In genomic region chr6:160103825-160104100, GRCh38 we compare ENCODE assay signal across 15 cellular contexts. TPM values are rescaled to one million over a fixed set of nuclear protein-coding genes. Genes with fewer than 3 reads are reported as not detected.
"Had no signal": no experiment of that assay in that cellular context is flagged by ENCODE, and none has a peak within 500 bp of the region (broad histone marks: within the 10 kb centered on the region; RNA-seq: fewer than 3 reads in every experiment).

No MANE protein-coding gene starts in this region.

- H3K27me3 Mint-ChIP-seq: effector memory CD8-positive, alpha-beta T cell; naive thymus-derived CD4-positive, alpha-beta T cell had no signal

- H3K4me3 Mint-ChIP-seq: effector memory CD8-positive, alpha-beta T cell; naive thymus-derived CD4-positive, alpha-beta T cell; nephron progenitor cell had no signal

- H3K4me1 ChIP-seq: esophagus squamous epithelium, psoas muscle had no signal

- H3K79me2 ChIP-seq: hepatocyte had no signal

- DNase-seq: effector memory CD8-positive, alpha-beta T cell; esophagus squamous epithelium; foreskin melanocyte; head of caudate nucleus; nephron progenitor cell; psoas muscle; retina; stimulated activated CD4-positive, alpha-beta T cell treated with anti-CD3 and anti-CD28 coated beads, Interleukin-12 subunit alpha, Interleukin-12 subunit beta, amount 100 ng/mL, for 4 hours; stomach had no signal

- H3K27me3 ChIP-seq: cardiac muscle cell, esophagus squamous epithelium, hepatocyte, right lobe of liver, stomach, tibial nerve had no signal

- H3K4me2 ChIP-seq: hepatocyte had no signal

- H3K9me3 ChIP-seq: esophagus squamous epithelium, psoas muscle, right lobe of liver, stomach, tibial nerve had no signal

- ATAC-seq: effector memory CD8-positive, alpha-beta T cell had no signal

- H3K9me3 Mint-ChIP-seq: effector memory CD8-positive, alpha-beta T cell; naive thymus-derived CD4-positive, alpha-beta T cell; nephron progenitor cell had no signal

- H3K27ac ChIP-seq: cardiac muscle cell, esophagus squamous epithelium, hepatocyte, psoas muscle, stomach had no signal

- H3K4me3 ChIP-seq: cardiac muscle cell, esophagus squamous epithelium, hepatocyte, psoas muscle, right lobe of liver, stomach, tibial nerve had no signal

- H2AFZ ChIP-seq: hepatocyte had no signal

RNA-seq across cellular contexts. Expression of gene SLC22A1, which starts 17.9 kb away (rescaled TPM):
- total RNA-seq: lung microvascular endothelial cell had no signal
- polyA plus RNA-seq: cardiac muscle cell; naive thymus-derived CD4-positive, alpha-beta T cell had no signal
